In genomic region chr9:19009566-19009965, GRCh38 we compare ENCODE assay signal across 5 cellular contexts. TPM values are rescaled to one million over a fixed set of nuclear protein-coding genes. Genes with fewer than 3 reads are reported as not detected.
"Had no signal": no experiment of that assay in that cellular context is flagged by ENCODE, and none has a peak within 500 bp of the region (broad histone marks: within the 10 kb centered on the region; RNA-seq: fewer than 3 reads in every experiment).

No MANE protein-coding gene starts in this region.

- H3K4me3 Mint-ChIP-seq: H9 had no signal

- DNase-seq: GM23248, H9, HCEC 1CT, IMR-90 had no signal

- H3K9me3 Mint-ChIP-seq: H9 had no signal

- H3K27ac Mint-ChIP-seq: H9 had no signal

- H2AFZ ChIP-seq: GM23248 had no signal

- H3K9ac ChIP-seq: GM23248 had no signal

- H3K4me3 ChIP-seq: GM23248 had no signal

- H3K27ac ChIP-seq: GM23248 had no signal

RNA-seq across cellular contexts. Expression of gene SAXO1, which starts 23.4 kb away (rescaled TPM):
- total RNA-seq: GM23248, HT-29, IMR-90 had no signal
